Comparison of ENCODE assay signal across 9 cellular contexts in genomic region chr11:46553746-46554204, GRCh38. TPM values are rescaled to one million over a fixed set of nuclear protein-coding genes. Genes with fewer than 3 reads are reported as not detected.
DNase-seq lines count a peak whose midpoint lies in the region; ATAC-seq and TF ChIP-seq lines count a peak whose summit lies in the region.
"Had no signal": no experiment of that assay in that cellular context is flagged by ENCODE, and none has a peak within 500 bp of the region (broad histone marks: within the 10 kb centered on the region; RNA-seq: fewer than 3 reads in every experiment).

No MANE protein-coding gene starts in this region.

- H3K4me3 ChIP-seq in mesendoderm (ENCODE audit: low read length) (no peak overlapping the region), uterus (no peak overlapping the region)

- no peak for DNase-seq in activated T-cell treated with anti-CD3 and anti-CD28 coated beads, Interleukin-2, amount 50 U/mL, for 72 hours
- DNase-seq in activated T-cell treated with anti-CD3 and anti-CD28 coated beads, Interleukin-2, amount 50 U/mL, for 4 hours: no peak
- no peak for DNase-seq in central memory CD8-positive, alpha-beta T cell (ENCODE audit: low spot score in 2 of 2)
- DNase-seq in mesendoderm (peak; percentile 25), uterus (no peak), amygdala (lab: John Stamatoyannopoulos, UW) (no peak)
- no peak for DNase-seq in activated CD4-positive, alpha-beta T cell treated with anti-CD3 and anti-CD28 coated beads, Interleukin-2, amount 50 U/mL, for 4 hours
- no peak for DNase-seq in activated naive CD4-positive, alpha-beta T cell treated with Interleukin-2 at 50 U/mL for 16 hours
- DNase-seq: cerebellar nuclear complex had no signal

- no peaks in the 10 kb centered on the region for H3K9me3 Mint-ChIP-seq in activated T-cell treated with anti-CD3 and anti-CD28 coated beads, Interleukin-2, amount 50 U/mL, for 72 hours
- no peaks in the 10 kb centered on the region for H3K9me3 Mint-ChIP-seq in activated T-cell treated with anti-CD3 and anti-CD28 coated beads, Interleukin-2, amount 50 U/mL, for 4 hours
- no peaks in the 10 kb centered on the region for H3K9me3 Mint-ChIP-seq in central memory CD8-positive, alpha-beta T cell

- peak overlapping the region; percentile 61 for H3K27ac Mint-ChIP-seq in activated T-cell treated with anti-CD3 and anti-CD28 coated beads, Interleukin-2, amount 50 U/mL, for 72 hours
- H3K27ac Mint-ChIP-seq in central memory CD8-positive, alpha-beta T cell (ENCODE audit: low read depth): peak overlapping the region; percentile 38

- no peak overlapping the region for H2BK120ac ChIP-seq in mesendoderm (ENCODE audit: low read depth, low read length)

- no peaks in the 10 kb centered on the region for H3K36me3 Mint-ChIP-seq in activated T-cell treated with anti-CD3 and anti-CD28 coated beads, Interleukin-2, amount 50 U/mL, for 72 hours (ENCODE audit: insufficient read depth in 2 of 2)
- peaks cover 3% of the 10 kb centered on the region for H3K36me3 Mint-ChIP-seq in activated T-cell treated with anti-CD3 and anti-CD28 coated beads, Interleukin-2, amount 50 U/mL, for 4 hours (ENCODE audit: insufficient read depth)
- H3K36me3 Mint-ChIP-seq in central memory CD8-positive, alpha-beta T cell (ENCODE audit: insufficient read depth): peaks cover 10% of the 10 kb centered on the region

- H4K8ac ChIP-seq in mesendoderm (ENCODE audit: low read depth, low read length): no peak overlapping the region

- H2BK15ac ChIP-seq in mesendoderm (replicated peaks; ENCODE audit: low read depth): no peak overlapping the region

- H3K36me3 ChIP-seq in mesendoderm (ENCODE audit: control insufficient read depth, insufficient read depth, low read length) (no peaks in the 10 kb centered on the region), uterus (no peaks in the 10 kb centered on the region)

- H3K18ac ChIP-seq in mesendoderm (ENCODE audit: low read length): no peak overlapping the region

- ATAC-seq in activated T-cell treated with anti-CD3 and anti-CD28 coated beads, Interleukin-2, amount 50 U/mL, for 72 hours (replicated peaks in 1 of 2): no peak
- ATAC-seq in activated T-cell treated with anti-CD3 and anti-CD28 coated beads, Interleukin-2, amount 50 U/mL, for 4 hours: no peak
- no peak for ATAC-seq in central memory CD8-positive, alpha-beta T cell (replicated peaks; ENCODE audit: extremely low read depth, poor library complexity, severe bottlenecking)

- H2BK5ac ChIP-seq in mesendoderm (ENCODE audit: low read length): no peak overlapping the region

- no CpG with 5 or more reads among the region's 1 CpG for WGBS in mesendoderm (ENCODE audit: extremely low coverage, insufficient coverage, low lambda C conversion rate)

- TF ChIP-seq CTCF in uterus (IDR thresholded peaks at IDR 0.05): no peak

- no peak overlapping the region for H2AK5ac ChIP-seq in mesendoderm (ENCODE audit: low read length)

- H3K27ac ChIP-seq in mesendoderm (ENCODE audit: low read depth, low read length) (peak overlapping the region; percentile 73), uterus (peak overlapping the region; percentile 75 to 92)

- peaks cover 9% of the 10 kb centered on the region for H3K4me1 ChIP-seq in mesendoderm (ENCODE audit: control insufficient read depth, low read depth, low read length)
- H3K4me1 ChIP-seq in uterus: peaks cover 12 to 14% of the 10 kb centered on the region in 2 donors

- TF ChIP-seq POLR2A in uterus (IDR thresholded peaks at IDR 0.05): no peak

- no peak overlapping the region for H3K4me2 ChIP-seq in mesendoderm (ENCODE audit: low read length)

- H3K79me1 ChIP-seq in mesendoderm (ENCODE audit: low read length): peaks cover 8% of the 10 kb centered on the region

- H3K27me3 ChIP-seq in mesendoderm (ENCODE audit: insufficient read depth, low read length, poor library complexity) (no peaks in the 10 kb centered on the region), uterus (no peaks in the 10 kb centered on the region)

- H3K4me3 Mint-ChIP-seq in activated T-cell treated with anti-CD3 and anti-CD28 coated beads, Interleukin-2, amount 50 U/mL, for 72 hours: no peak overlapping the region
- no peak overlapping the region for H3K4me3 Mint-ChIP-seq in activated T-cell treated with anti-CD3 and anti-CD28 coated beads, Interleukin-2, amount 50 U/mL, for 4 hours
- no peak overlapping the region for H3K4me3 Mint-ChIP-seq in central memory CD8-positive, alpha-beta T cell

- no peaks in the 10 kb centered on the region for H3K27me3 Mint-ChIP-seq in activated T-cell treated with anti-CD3 and anti-CD28 coated beads, Interleukin-2, amount 50 U/mL, for 72 hours (ENCODE audit: low read depth)
- H3K27me3 Mint-ChIP-seq in activated T-cell treated with anti-CD3 and anti-CD28 coated beads, Interleukin-2, amount 50 U/mL, for 4 hours (ENCODE audit: low read depth): no peaks in the 10 kb centered on the region
- no peaks in the 10 kb centered on the region for H3K27me3 Mint-ChIP-seq in central memory CD8-positive, alpha-beta T cell

- H3K23ac ChIP-seq in mesendoderm (ENCODE audit: low read length): no peak overlapping the region

- H3K56ac ChIP-seq in mesendoderm (ENCODE audit: low read length): no peak overlapping the region

- H3K4ac ChIP-seq in mesendoderm (ENCODE audit: low read depth, low read length): no peak overlapping the region

- no peak overlapping the region for H4K5ac ChIP-seq in mesendoderm (ENCODE audit: low read length)

- no peak overlapping the region for H3K9ac ChIP-seq in mesendoderm (ENCODE audit: low read length)

- H3K4me1 Mint-ChIP-seq in activated T-cell treated with anti-CD3 and anti-CD28 coated beads, Interleukin-2, amount 50 U/mL, for 72 hours (ENCODE audit: low read depth): peaks cover 49% of the 10 kb centered on the region
- H3K4me1 Mint-ChIP-seq in activated T-cell treated with anti-CD3 and anti-CD28 coated beads, Interleukin-2, amount 50 U/mL, for 4 hours (ENCODE audit: low read depth): peaks cover 54% of the 10 kb centered on the region
- peaks cover 41% of the 10 kb centered on the region for H3K4me1 Mint-ChIP-seq in central memory CD8-positive, alpha-beta T cell

- intact Hi-C loops in uterus (cut with DNase I; ENCODE audit: low total_unique reads): no loop called here

- H3K79me2 ChIP-seq in mesendoderm (ENCODE audit: control insufficient read depth, insufficient read depth, low read length): peaks cover 11% of the 10 kb centered on the region

- H3K9me3 ChIP-seq in uterus: no peaks in the 10 kb centered on the region

RNA-seq across cellular contexts. Expression of gene AMBRA1, which starts 40.0 kb away (rescaled TPM):
- total RNA-seq in activated T-cell treated with anti-CD3 and anti-CD28 coated beads, Interleukin-2, amount 50 U/mL, for 72 hours: 10 to 100 TPM; 32.2 to 35.2 TPM
- 10 to 100 TPM; 30.7 to 36.1 (median 31.7) TPM for total RNA-seq in activated T-cell treated with anti-CD3 and anti-CD28 coated beads, Interleukin-2, amount 50 U/mL, for 4 hours
- polyA plus RNA-seq in mesendoderm (2013, experiment 1 of 2): 15.0 TPM
- polyA plus RNA-seq in mesendoderm (2013, experiment 2 of 2): 15.3 TPM
- total RNA-seq in uterus: 10 to 100 TPM; 22.6 to 55.3 (median 41.4) TPM
